ENCODE assay signal across 10 cellular contexts in the genomic region with DNA sequence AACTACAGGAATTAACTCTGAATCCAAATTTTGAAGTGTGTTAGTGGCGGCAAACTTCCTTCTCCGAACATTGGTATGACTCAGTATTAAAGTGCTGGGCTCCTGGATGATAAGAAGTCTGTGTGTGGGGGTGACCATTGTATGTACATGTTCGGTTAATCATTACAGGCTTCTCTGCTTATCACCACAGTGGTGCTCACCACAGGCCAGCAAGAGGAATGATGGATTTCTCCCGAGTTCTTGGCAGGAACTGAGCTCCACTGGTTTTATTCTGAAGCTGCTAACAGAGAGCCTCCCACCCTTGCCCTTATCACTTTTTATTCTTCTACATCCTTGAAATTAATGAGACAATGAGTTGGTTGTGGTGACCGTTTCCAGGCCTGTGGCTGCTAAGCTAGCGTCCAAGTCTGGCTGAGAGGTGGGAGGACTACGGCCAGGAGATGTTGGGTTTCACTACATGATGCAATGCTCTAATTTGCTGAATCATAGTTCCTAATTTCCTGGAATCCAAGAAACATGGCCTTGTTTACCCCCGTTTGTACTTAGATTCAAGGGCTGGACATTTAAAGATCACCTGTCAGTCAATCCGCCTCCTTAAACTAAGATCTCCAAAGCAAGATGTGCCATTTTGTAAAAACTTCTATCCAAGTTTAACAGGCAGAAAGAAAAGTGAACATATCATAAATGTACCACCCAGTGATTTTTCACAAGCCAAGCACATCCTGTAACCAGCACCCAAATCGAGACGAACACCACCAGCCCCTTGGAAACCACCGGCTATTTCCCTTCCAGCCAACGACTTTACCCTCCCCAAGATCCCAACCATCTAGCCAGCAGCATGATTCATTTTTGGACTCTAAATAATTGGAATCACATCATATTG.
DNase-seq lines count a peak whose midpoint lies in the region; ATAC-seq, FAIRE-seq and TF ChIP-seq lines count a peak whose summit lies in the region.
"Had no signal": no experiment of that assay in that cellular context is flagged by ENCODE, and none has a peak within 500 bp of the region (broad histone marks: within the 10 kb centered on the region; RNA-seq: fewer than 3 reads in every experiment).

No MANE protein-coding gene starts in this region.

- intact Hi-C loops in GM12878 (cut with micrococcal nuclease; ENCODE audit: unreplicated experiment), result no loop called here

- H4K20me1 ChIP-seq in GM12878 (ENCODE audit: control insufficient read depth, insufficient read depth), result no peaks in the 10 kb centered on the region

- POLR2A ChIA-PET in GM12878 (lab: Charles Lee), result no interaction called here

- DNase-seq in HuH-7.5 (ENCODE audit: low spot score) (peak; percentile 53), GM12878 (ENCODE audit: low read depth, low spot score) (no peak), left kidney (ENCODE audit: low read depth, low spot score) (peak; percentile 38), upper lobe of left lung (peak in 1 of 2 donors; percentile 54), pons (ENCODE audit: low spot score) (no peak), EL (no peak)
- DNase-seq: activated T-cell treated with anti-CD3 and anti-CD28 coated beads, Interleukin-2, amount 50 U/mL, for 4 hours had no signal

- TF ChIP-seq EP300 in GM12878 (IDR thresholded peaks at IDR 0.05; ENCODE audit: borderline replicate concordance in 1 of 2, control insufficient read depth in 1 of 2, low read depth in 2 of 2, low read length in 2 of 2) (no peak), upper lobe of left lung (IDR thresholded peaks at IDR 0.05) (no peak)

- no peak overlapping the region for H3K9ac ChIP-seq in GM12878 (ENCODE audit: control insufficient read depth, insufficient read depth, low read length)

- SMC1A ChIA-PET in GM12878 (lab: Charles Lee; ENCODE audit: uncharacterized antibody, unreplicated experiment), result no interaction called here

- TF ChIP-seq CTCF in GM12878 (IDR thresholded peaks at IDR 0.05 in 2 of 3, conservative IDR thresholded peaks at IDR 0.05 in 1 of 3; ENCODE audit: control insufficient read depth in 2 of 3, extremely low read depth in 1 of 3, insufficient read depth in 1 of 3, low read depth in 3 of 3, low read length in 3 of 3) (no peak), upper lobe of left lung (IDR thresholded peaks at IDR 0.05) (no peak)

- RAD21 ChIA-PET in GM12878 (lab: Charles Lee; ENCODE audit: unreplicated experiment), result no interaction called here

- TF ChIP-seq RAD21 in GM12878 (IDR thresholded peaks at IDR 0.05; ENCODE audit: insufficient read depth, low read depth, low read length), result no peak

- H3K27me3 ChIP-seq in GM12878 (replicated peaks in 1 of 2; ENCODE audit: control insufficient read depth in 2 of 2, insufficient read depth in 2 of 2, low read length in 1 of 2) (no peaks in the 10 kb centered on the region), upper lobe of left lung (no peaks in the 10 kb centered on the region)

- CTCF ChIA-PET in GM12878 (lab: Yijun Ruan, JAX), result interaction anchor here (1.1 kb wide), 1 partner anchor 162 kb away, joined by 3 read pairs; no protein-coding TSS in a partner anchor

- H3K27ac ChIP-seq in GM12878 (ENCODE audit: control insufficient read depth, insufficient read depth) (no peak overlapping the region), upper lobe of left lung (peak overlapping the region; percentile 41 to 70 (median 58))

- H3K9me3 ChIP-seq in GM12878 (replicated peaks; ENCODE audit: control insufficient read depth, insufficient read depth, low read length), result no peaks in the 10 kb centered on the region
- H3K9me3 ChIP-seq in upper lobe of left lung, result no peaks in the 10 kb centered on the region

- BruUV-seq in GM12878 (replicated peaks; lab: Mats Ljungman, UMichigan), result no TSS peak

- no peak for TF ChIP-seq POLR2A in GM12878 (IDR thresholded peaks at IDR 0.05; ENCODE audit: low read depth, low read length)
- TF ChIP-seq POLR2A in upper lobe of left lung (IDR thresholded peaks at IDR 0.05), result no peak

- H3K4me3 ChIP-seq in GM12878, result no peak overlapping the region
- H3K4me3 ChIP-seq in upper lobe of left lung, result no peak overlapping the region

- 54% methylated on average over 13 of the region's 13 CpGs for WGBS in GM12878 (ENCODE audit: insufficient coverage, insufficient replicate concordance, low lambda C conversion rate, missing lambda C conversion rate)
- WGBS in upper lobe of left lung, 2 donors, result 51 to 68% methylated on average over 13 of the region's 13 CpGs

- H3K4me1 ChIP-seq in GM12878 (ENCODE audit: control insufficient read depth, insufficient read depth, low read length) (no peaks in the 10 kb centered on the region), upper lobe of left lung (peaks cover 0 to 9% (median 3%) of the 10 kb centered on the region in 4 donors)

- H3K79me2 ChIP-seq in GM12878 (ENCODE audit: control insufficient read depth, insufficient read depth, low read length), result no peaks in the 10 kb centered on the region

- no peak overlapping the region for H3K4me2 ChIP-seq in GM12878 (ENCODE audit: control insufficient read depth, insufficient read depth)

- no peak for FAIRE-seq in GM12878 (lab: Jason Lieb, UNC)
- FAIRE-seq: colon, HTR-8/SVneo had no signal

- H3K36me3 ChIP-seq in GM12878 (ENCODE audit: control insufficient read depth in 2 of 2, insufficient read depth in 2 of 2, low read length in 1 of 2) (no peaks in the 10 kb centered on the region), upper lobe of left lung (no peaks in the 10 kb centered on the region)

- in situ Hi-C loops in GM12878 (cut with MboI), result no loop called here

- ATAC-seq in GM12878 (0 out of 3 replicates have a peak, but pooled peaks have one; percentile 23), upper lobe of left lung (ENCODE audit: low FRiP score in 2 of 2) (peak; percentile 79 to 91), GM19328 (IDR thresholded peaks at IDR 0.05; ENCODE audit: unreplicated experiment) (no peak)
- ATAC-seq: activated T-cell treated with anti-CD3 and anti-CD28 coated beads, Interleukin-2, amount 50 U/mL, for 4 hours had no signal

- no peak overlapping the region for H2AFZ ChIP-seq in GM12878 (ENCODE audit: control insufficient read depth, low read depth, low read length)

TF ChIP-seq in GM12878, 131 proteins besides CTCF, POLR2A, EP300 and RAD21:
- TF ChIP-seq SPI1 (IDR thresholded peaks at IDR 0.05; ENCODE audit: borderline replicate concordance, insufficient read depth, low read depth, low read length) (no peak), CBX5 (IDR thresholded peaks at IDR 0.05; ENCODE audit: low read depth) (no peak), ATF3 (IDR thresholded peaks at IDR 0.05; ENCODE audit: borderline replicate concordance, extremely low read depth, low read depth, low read length) (no peak)

Comparison
In these comparisons a context has a peak if more than half of its experiments do, and no peak if none do; other contexts are left out.
1. DNase-seq: peak in HuH-7.5 (single experiment) and left kidney (single experiment); none in GM12878 (single experiment), pons (single experiment) and EL (single experiment).